ENCODE assay signal across 1 cellular context in the genomic region with DNA sequence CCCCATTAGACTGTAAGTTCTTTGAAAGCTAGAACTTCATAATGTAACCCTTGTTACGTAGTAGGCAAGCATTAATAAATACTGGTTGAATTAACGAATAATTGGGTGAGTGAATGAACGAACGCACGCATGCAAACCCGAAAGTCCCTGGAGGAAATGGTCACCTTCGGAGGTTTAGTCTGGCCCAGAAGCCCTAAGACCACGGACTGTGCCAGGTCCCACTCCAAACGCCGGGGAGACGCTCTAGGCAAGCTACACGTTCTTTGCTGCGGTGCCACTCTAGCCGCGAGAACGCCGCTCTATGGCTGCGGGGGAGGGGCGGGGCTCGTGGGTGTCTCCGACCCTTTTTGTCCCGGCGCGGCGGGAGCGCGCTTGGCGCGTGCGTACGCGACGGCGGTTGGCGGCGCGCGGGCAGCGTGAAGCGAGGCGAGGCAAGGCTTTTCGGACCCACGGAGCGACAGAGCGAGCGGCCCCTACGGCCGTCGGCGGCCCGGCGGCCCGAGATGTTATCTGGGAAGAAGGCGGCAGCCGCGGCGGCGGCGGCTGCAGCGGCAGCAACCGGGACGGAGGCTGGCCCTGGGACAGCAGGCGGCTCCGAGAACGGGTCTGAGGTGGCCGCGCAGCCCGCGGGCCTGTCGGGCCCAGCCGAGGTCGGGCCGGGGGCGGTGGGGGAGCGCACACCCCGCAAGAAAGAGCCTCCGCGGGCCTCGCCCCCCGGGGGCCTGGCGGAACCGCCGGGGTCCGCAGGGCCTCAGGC.
A peak's percentile ranks its signal among the peaks of the same experiment; 100 is the strongest.
TF ChIP-seq lines count a peak whose summit lies in the region.

Gene KDM1A (plus strand): TSS at position 375 of the 757 bp plus-strand sequence. CDS start 129 bp downstream, at position 504.

TF ChIP-seq in K562, 482 proteins besides CTCF, POLR2A, EP300 and RAD21 (continued from another document and continues in another):
- TF ChIP-seq, protein P1, sequence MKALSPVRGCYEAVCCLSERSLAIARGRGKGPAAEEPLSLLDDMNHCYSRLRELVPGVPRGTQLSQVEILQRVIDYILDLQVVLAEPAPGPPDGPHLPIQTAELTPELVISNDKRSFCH (CRISPR knock-in tag; IDR thresholded peaks at IDR 0.05) = no peak
- TF ChIP-seq, protein P1 (tag; IDR thresholded peaks at IDR 0.05) = peak; percentile 79
- TF ChIP-seq SAFB (IDR thresholded peaks at IDR 0.05; ENCODE audit: borderline replicate concordance, low read depth, low read length) (peak; percentile 92), SMAD1 (IDR thresholded peaks at IDR 0.05; ENCODE audit: low read depth, low read length, partially characterized antibody) (peak; percentile 54), POLR2AphosphoS5 (IDR thresholded peaks at IDR 0.05; ENCODE audit: control insufficient read depth, insufficient read depth, low read depth, low read length) (peak; percentile 94), ELF2 (CRISPR knock-in tag; IDR thresholded peaks at IDR 0.05) (0 out of 2 replicates have a peak, but pooled peaks have one; percentile 25), ZNF24 (IDR thresholded peaks at IDR 0.05) (peak; percentile 76; the same call in 1 of the 2 replicates), TEAD1 (CRISPR knock-in tag; IDR thresholded peaks at IDR 0.05) (peak; percentile 12 to 95; a peak in 3 of 4 replicates), YY1 (IDR thresholded peaks at IDR 0.05; ENCODE audit: borderline replicate concordance in 1 of 3, control insufficient read depth in 1 of 3, extremely low read depth in 1 of 3, insufficient read depth in 3 of 3, insufficient read length in 1 of 3, insufficient replicate concordance in 2 of 3, low read depth in 1 of 3, low read length in 2 of 3) (peak in 2 of 3 experiments; percentile 82 to 85), HMGN3 (IDR thresholded peaks at IDR 0.05; ENCODE audit: borderline replicate concordance, extremely low read depth, insufficient read length, low read depth, low read length) (peak; percentile 99), ZBTB33 (CRISPR knock-in tag; IDR thresholded peaks at IDR 0.05) (no peak), HMGXB4 (CRISPR knock-in tag; IDR thresholded peaks at IDR 0.05) (peak; percentile 86; the same call in 1 of the 2 replicates), HDAC8 (tag; IDR thresholded peaks at IDR 0.05) (0 out of 2 replicates have a peak, but pooled peaks have one; percentile 48), NFIC (IDR thresholded peaks at IDR 0.05) (peak; percentile 71; the same call in 1 of the 2 replicates), JUND (IDR thresholded peaks at IDR 0.05; ENCODE audit: borderline replicate concordance, low read depth, low read length) (peak; percentile 82), JUND (tag; IDR thresholded peaks at IDR 0.05; ENCODE audit: borderline replicate concordance, low read depth, low read length) (no peak; the same call in 2 of the 3 replicates), WHSC1 (IDR thresholded peaks at IDR 0.05; ENCODE audit: low read length) (no peak), ARID1B (IDR thresholded peaks at IDR 0.05) (peak; percentile 60), TCF7L2 (IDR thresholded peaks at IDR 0.05; ENCODE audit: low read depth, low read length) (no peak), BCLAF1 (IDR thresholded peaks at IDR 0.05; ENCODE audit: borderline replicate concordance in 1 of 2, control insufficient read depth in 1 of 2, low read depth in 2 of 2, low read length in 1 of 2) (peak in 1 of 2 experiments; percentile 96; a peak in 2 of 4 replicates), TAF1 (IDR thresholded peaks at IDR 0.05; ENCODE audit: control insufficient read depth, extremely low read depth, insufficient read depth, low read length, severe bottlenecking) (peak; percentile 97), HDAC3 (IDR thresholded peaks at IDR 0.05; ENCODE audit: borderline replicate concordance, partially characterized antibody) (no peak), MYNN (IDR thresholded peaks at IDR 0.05) (peak; percentile 90), MYNN (CRISPR knock-in tag; IDR thresholded peaks at IDR 0.05) (no peak), HMBOX1 (IDR thresholded peaks at IDR 0.05) (peak; percentile 43; the same call in 1 of the 2 replicates), ESRRA (IDR thresholded peaks at IDR 0.05; ENCODE audit: borderline replicate concordance, low read depth) (peak; percentile 90), POLR2AphosphoS2 (IDR thresholded peaks at IDR 0.05; ENCODE audit: low read length) (no peak; the same call in 1 of the 2 replicates), CBX1 (IDR thresholded peaks at IDR 0.05; ENCODE audit: low read depth) (peak; percentile 90), MXI1 (IDR thresholded peaks at IDR 0.05; ENCODE audit: low read depth, low read length) (peak; percentile 57), BDP1 (IDR thresholded peaks at IDR 0.05; ENCODE audit: insufficient read depth, insufficient read length) (no peak), RBM39 (optimal IDR thresholded peaks at IDR 0.05; ENCODE audit: low read depth, low read length) (peak; percentile 40), SRSF1 (IDR thresholded peaks at IDR 0.05; ENCODE audit: low read depth, low read length) (no peak), TCFL5 (CRISPR knock-in tag; conservative IDR thresholded peaks at IDR 0.05) (no peak), CHD4 (IDR thresholded peaks at IDR 0.05; ENCODE audit: insufficient read depth, insufficient replicate concordance, low read depth, low read length, poor library complexity, severe bottlenecking) (no peak), DNMT1 (IDR thresholded peaks at IDR 0.05) (no peak), NR3C1 (CRISPR knock-in tag; IDR thresholded peaks at IDR 0.05) (peak; percentile 67; the same call in 1 of the 2 replicates), CCNT2 (IDR thresholded peaks at IDR 0.05; ENCODE audit: borderline replicate concordance, extremely low read depth, insufficient read length, low read depth, low read length) (peak; percentile 99), EP400 (IDR thresholded peaks at IDR 0.05) (peak; percentile 93)
- TF ChIP-seq, protein P2, sequence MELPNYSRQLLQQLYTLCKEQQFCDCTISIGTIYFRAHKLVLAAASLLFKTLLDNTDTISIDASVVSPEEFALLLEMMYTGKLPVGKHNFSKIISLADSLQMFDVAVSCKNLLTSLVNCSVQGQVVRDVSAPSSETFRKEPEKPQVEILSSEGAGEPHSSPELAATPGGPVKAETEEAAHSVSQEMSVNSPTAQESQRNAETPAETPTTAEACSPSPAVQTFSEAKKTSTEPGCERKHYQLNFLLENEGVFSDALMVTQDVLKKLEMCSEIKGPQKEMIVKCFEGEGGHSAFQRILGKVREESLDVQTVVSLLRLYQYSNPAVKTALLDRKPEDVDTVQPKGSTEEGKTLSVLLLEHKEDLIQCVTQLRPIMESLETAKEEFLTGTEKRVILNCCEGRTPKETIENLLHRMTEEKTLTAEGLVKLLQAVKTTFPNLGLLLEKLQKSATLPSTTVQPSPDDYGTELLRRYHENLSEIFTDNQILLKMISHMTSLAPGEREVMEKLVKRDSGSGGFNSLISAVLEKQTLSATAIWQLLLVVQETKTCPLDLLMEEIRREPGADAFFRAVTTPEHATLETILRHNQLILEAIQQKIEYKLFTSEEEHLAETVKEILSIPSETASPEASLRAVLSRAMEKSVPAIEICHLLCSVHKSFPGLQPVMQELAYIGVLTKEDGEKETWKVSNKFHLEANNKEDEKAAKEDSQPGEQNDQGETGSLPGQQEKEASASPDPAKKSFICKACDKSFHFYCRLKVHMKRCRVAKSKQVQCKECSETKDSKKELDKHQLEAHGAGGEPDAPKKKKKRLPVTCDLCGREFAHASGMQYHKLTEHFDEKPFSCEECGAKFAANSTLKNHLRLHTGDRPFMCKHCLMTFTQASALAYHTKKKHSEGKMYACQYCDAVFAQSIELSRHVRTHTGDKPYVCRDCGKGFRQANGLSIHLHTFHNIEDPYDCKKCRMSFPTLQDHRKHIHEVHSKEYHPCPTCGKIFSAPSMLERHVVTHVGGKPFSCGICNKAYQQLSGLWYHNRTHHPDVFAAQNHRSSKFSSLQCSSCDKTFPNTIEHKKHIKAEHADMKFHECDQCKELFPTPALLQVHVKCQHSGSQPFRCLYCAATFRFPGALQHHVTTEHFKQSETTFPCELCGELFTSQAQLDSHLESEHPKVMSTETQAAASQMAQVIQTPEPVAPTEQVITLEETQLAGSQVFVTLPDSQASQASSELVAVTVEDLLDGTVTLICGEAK (IDR thresholded peaks at IDR 0.05) = peak; percentile 67
- TF ChIP-seq, protein P2 (CRISPR knock-in tag; IDR thresholded peaks at IDR 0.05) = no peak
